In the genomic region with DNA sequence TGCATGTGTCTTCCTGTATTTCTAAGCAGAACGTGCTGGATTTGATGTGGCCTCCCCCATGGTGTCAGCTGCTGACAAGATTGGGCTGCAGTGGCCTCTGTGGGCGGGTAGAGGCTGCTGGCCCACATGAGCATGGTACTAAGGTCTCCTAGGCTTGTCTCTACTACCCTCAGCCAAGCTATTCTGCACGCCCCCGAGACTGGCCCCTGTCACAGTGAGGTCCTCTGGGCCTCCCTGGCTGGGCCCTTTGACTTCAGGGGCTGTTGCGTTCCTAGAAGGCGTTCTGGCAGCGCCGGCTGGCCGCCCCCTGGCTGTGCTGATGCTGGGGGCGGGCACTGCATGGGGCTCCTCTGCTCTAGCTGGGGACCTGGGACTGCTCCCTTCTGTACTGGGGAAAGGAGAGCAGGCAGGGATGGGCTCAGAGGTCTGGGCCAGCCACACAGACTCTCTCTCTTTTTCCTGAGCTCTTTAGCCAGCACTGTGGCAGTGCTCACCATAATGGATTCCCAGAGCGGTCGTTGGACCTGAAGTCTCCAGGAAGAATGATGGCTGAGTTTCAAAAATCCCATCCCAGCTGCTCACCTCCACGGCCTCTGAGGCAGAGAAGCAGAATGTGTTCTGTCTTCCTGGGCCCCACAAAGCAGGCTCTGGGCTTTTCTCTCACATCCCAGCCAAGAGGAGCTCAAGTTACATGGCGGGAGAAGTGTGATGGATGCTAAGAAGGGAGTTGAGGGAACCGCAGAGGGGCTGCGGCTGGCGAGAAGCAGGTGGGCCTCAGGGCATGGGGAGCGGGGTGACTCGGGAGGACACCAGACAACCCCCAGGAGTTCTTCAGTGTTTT, we compare ENCODE assay signal across 16 cellular contexts. TPM values are rescaled to one million over a fixed set of nuclear protein-coding genes. Genes with fewer than 3 reads are reported as not detected.
DNase-seq lines count a peak whose midpoint lies in the region; ATAC-seq and TF ChIP-seq lines count a peak whose summit lies in the region.
"Had no signal": no experiment of that assay in that cellular context is flagged by ENCODE, and none has a peak within 500 bp of the region (broad histone marks: within the 10 kb centered on the region; RNA-seq: fewer than 3 reads in every experiment).

No MANE protein-coding gene starts in this region.

- peak overlapping the region; percentile 74 for H3K27ac Mint-ChIP-seq in activated naive CD8-positive, alpha-beta T cell treated with anti-CD3 and anti-CD28 coated beads, Interleukin-2, amount 10 ng/mL, durations not matched to agents 7 days and 5 days
- H3K27ac Mint-ChIP-seq in nephron progenitor cell = peak overlapping the region; percentile 99

- TF ChIP-seq CTCF in HEK293 (tag by site-specific recombination; IDR thresholded peaks at IDR 0.05) (no peak), nephron progenitor cell (IDR thresholded peaks at IDR 0.05) (no peak)

- H3K27ac ChIP-seq in BLaER1 treated with 17β-estradiol and CSF1 and Interleukin-3, amounts not matched to agents 10 nM and 100 nM = peak overlapping the region in 1 of 11 experiments; percentile 2; a peak in 1 of 22 replicates
- H3K27ac ChIP-seq in HEK293 (ENCODE audit: extremely low read depth, low read depth, low read length) = peak overlapping the region; percentile 41; the same call in 1 of the 2 replicates
- H3K27ac ChIP-seq in effector memory CD4-positive, alpha-beta T cell (ENCODE audit: insufficient read depth, low read length, poor library complexity, severe bottlenecking) = no peak overlapping the region
- H3K27ac ChIP-seq: C4-2B, coronary artery had no signal

- no peaks in the 10 kb centered on the region for H3K9me3 ChIP-seq in BLaER1 treated with 17β-estradiol and CSF1 and Interleukin-3, amounts not matched to agents 10 nM and 100 nM (replicated peaks in 1 of 11)
- no peaks in the 10 kb centered on the region for H3K9me3 ChIP-seq in HEK293 (ENCODE audit: control insufficient read depth, insufficient read depth, low read depth, low read length)
- H3K9me3 ChIP-seq in effector memory CD4-positive, alpha-beta T cell (ENCODE audit: control insufficient read depth, low read length) = no peaks in the 10 kb centered on the region
- H3K9me3 ChIP-seq: HAP-1 had no signal

- CTCF ChIA-PET in HEK293 (lab: Yijun Ruan, JAX) = interaction anchor here (0.6 to 1.0 kb wide), 2 partner anchors 116 to 381 kb away, joined by 3 read pairs; no protein-coding TSS in a partner anchor

- peak overlapping the region in 8 of 11 experiments; percentile 4 to 93 (median 14); a peak in 10 of 22 replicates for H3K4me2 ChIP-seq in BLaER1 treated with 17β-estradiol and CSF1 and Interleukin-3, amounts not matched to agents 10 nM and 100 nM

- peaks cover 11% of the 10 kb centered on the region for H3K36me3 Mint-ChIP-seq in activated naive CD8-positive, alpha-beta T cell treated with anti-CD3 and anti-CD28 coated beads, Interleukin-2, amount 10 ng/mL, durations not matched to agents 7 days and 5 days
- peaks cover 8% of the 10 kb centered on the region for H3K36me3 Mint-ChIP-seq in nephron progenitor cell (ENCODE audit: low read depth)

- H3K4me3 Mint-ChIP-seq in activated naive CD8-positive, alpha-beta T cell treated with anti-CD3 and anti-CD28 coated beads, Interleukin-2, amount 10 ng/mL, durations not matched to agents 7 days and 5 days = no peak overlapping the region
- peak overlapping the region; percentile 65 for H3K4me3 Mint-ChIP-seq in nephron progenitor cell

- H3K4me1 ChIP-seq in BLaER1 treated with 17β-estradiol and CSF1 and Interleukin-3, amounts not matched to agents 10 nM and 100 nM = peaks cover 65 to 100% (median 87%) of the 10 kb centered on the region in 10 experiments
- no peaks in the 10 kb centered on the region; the same call in 1 of the 2 replicates for H3K4me1 ChIP-seq in HEK293 (ENCODE audit: control insufficient read depth, insufficient read depth, low read length)
- H3K4me1 ChIP-seq in effector memory CD4-positive, alpha-beta T cell (ENCODE audit: control insufficient read depth, insufficient read depth, low read length, poor library complexity, severe bottlenecking) = peaks cover 18% of the 10 kb centered on the region

- peaks cover 82 to 100% (median 99%) of the 10 kb centered on the region in 11 experiments; a peak in 21 of 22 replicates for H4K20me1 ChIP-seq in BLaER1 treated with 17β-estradiol and CSF1 and Interleukin-3, amounts not matched to agents 10 nM and 100 nM

- H3K36me3 ChIP-seq in BLaER1 treated with 17β-estradiol and CSF1 and Interleukin-3, amounts not matched to agents 10 nM and 100 nM = peaks cover 57 to 80% (median 72%) of the 10 kb centered on the region in 11 experiments
- H3K36me3 ChIP-seq in HEK293 (ENCODE audit: control insufficient read depth in 2 of 2, insufficient read depth in 1 of 2, low read length in 2 of 2) = peaks cover 0 to 37% of the 10 kb centered on the region in 2 experiments; a peak in 2 of 3 replicates
- H3K36me3 ChIP-seq in effector memory CD4-positive, alpha-beta T cell (ENCODE audit: control insufficient read depth, insufficient read depth, low read length) = peaks cover 28% of the 10 kb centered on the region

- no peaks in the 10 kb centered on the region for H3K9me3 Mint-ChIP-seq in activated naive CD8-positive, alpha-beta T cell treated with anti-CD3 and anti-CD28 coated beads, Interleukin-2, amount 10 ng/mL, durations not matched to agents 7 days and 5 days
- no peaks in the 10 kb centered on the region for H3K9me3 Mint-ChIP-seq in nephron progenitor cell

- POLR2A ChIA-PET in HEK293 (lab: Yijun Ruan, JAX) = interaction anchor here (0.6 kb wide), 1 partner anchor 69 kb away, joined by 4 read pairs; no protein-coding TSS in a partner anchor
- POLR2A ChIA-PET in activated naive CD8-positive, alpha-beta T cell treated with anti-CD3 and anti-CD28 coated beads, Interleukin-2, amount 10 ng/mL, durations not matched to agents 7 days and 5 days (lab: Charles Lee) = interaction anchor here (1.6 kb wide), 1 partner anchor 110 kb away, joined by 4 read pairs; no protein-coding TSS in a partner anchor

- no peaks in the 10 kb centered on the region for H3K27me3 ChIP-seq in BLaER1 treated with 17β-estradiol and CSF1 and Interleukin-3, amounts not matched to agents 10 nM and 100 nM
- no peaks in the 10 kb centered on the region for H3K27me3 ChIP-seq in effector memory CD4-positive, alpha-beta T cell (replicated peaks; ENCODE audit: control insufficient read depth, insufficient read depth, low read length, poor library complexity, severe bottlenecking)

- H3K9ac ChIP-seq in BLaER1 treated with 17β-estradiol and CSF1 and Interleukin-3, amounts not matched to agents 10 nM and 100 nM = 0 out of 22 replicates have a peak overlapping the region, but pooled peaks of 2 of the 11 experiments have one; percentile 17 to 29

- no peak overlapping the region for H3K4me3 ChIP-seq in BLaER1 treated with 17β-estradiol and CSF1 and Interleukin-3, amounts not matched to agents 10 nM and 100 nM
- no peak overlapping the region for H3K4me3 ChIP-seq in HEK293 (ENCODE audit: low read depth, low read length)
- no peak overlapping the region for H3K4me3 ChIP-seq in effector memory CD4-positive, alpha-beta T cell (ENCODE audit: insufficient read depth, low read depth, low read length, poor library complexity, severe bottlenecking)
- H3K4me3 ChIP-seq: coronary artery, HAP-1, lung had no signal

- no peaks in the 10 kb centered on the region for H3K27me3 Mint-ChIP-seq in activated naive CD8-positive, alpha-beta T cell treated with anti-CD3 and anti-CD28 coated beads, Interleukin-2, amount 10 ng/mL, durations not matched to agents 7 days and 5 days
- H3K27me3 Mint-ChIP-seq in nephron progenitor cell (ENCODE audit: low read depth, poor library complexity) = no peaks in the 10 kb centered on the region

- peaks cover 37% of the 10 kb centered on the region for H3K4me1 Mint-ChIP-seq in activated naive CD8-positive, alpha-beta T cell treated with anti-CD3 and anti-CD28 coated beads, Interleukin-2, amount 10 ng/mL, durations not matched to agents 7 days and 5 days
- peaks cover 77% of the 10 kb centered on the region for H3K4me1 Mint-ChIP-seq in nephron progenitor cell

- no peak for DNase-seq in activated naive CD8-positive, alpha-beta T cell treated with anti-CD3 and anti-CD28 coated beads, Interleukin-2, amount 10 ng/mL, durations not matched to agents 7 days and 5 days
- DNase-seq in nephron progenitor cell = peak; percentile 38
- no peak for DNase-seq in NCI-H2196 (lab: John Stamatoyannopoulos, UW; ENCODE audit: unreplicated experiment)
- DNase-seq in stimulated activated CD4-positive, alpha-beta T cell treated with anti-CD3 and anti-CD28 coated beads, Interleukin-4, amount 100 ng/mL, for 1 hour = no peak
- DNase-seq in effector memory CD4-positive, alpha-beta T cell = no peak
- DNase-seq: GF-D8; NCI-H510A treated with DMSO at 0.1 percent for 48 hours; stimulated activated CD4-positive, alpha-beta T cell treated with anti-CD3 and anti-CD28 coated beads, Interleukin-2, amount 100 ng/mL, for 24 hours; stimulated activated naive CD4-positive, alpha-beta T cell treated with Interleukin-2 at 50 U/mL for 16 hours had no signal

- no peak for ATAC-seq in activated naive CD8-positive, alpha-beta T cell treated with anti-CD3 and anti-CD28 coated beads, Interleukin-2, amount 10 ng/mL, durations not matched to agents 7 days and 5 days (ENCODE audit: low read depth)
- no peak for ATAC-seq in GM21619 (IDR thresholded peaks at IDR 0.05; ENCODE audit: unreplicated experiment)

RNA-seq across cellular contexts. Expression of gene TSSK6, which starts 32.3 kb away (rescaled TPM):
- total RNA-seq in activated naive CD8-positive, alpha-beta T cell treated with anti-CD3 and anti-CD28 coated beads, Interleukin-2, amount 10 ng/mL, durations not matched to agents 7 days and 5 days = 1 to 10 TPM; 5.8 to 6.5 TPM

RNA-seq across cellular contexts. Expression of gene NDUFA13, which starts 33.0 kb away (rescaled TPM):
- 100 to 1,000 TPM; 306 to 336 TPM for total RNA-seq in activated naive CD8-positive, alpha-beta T cell treated with anti-CD3 and anti-CD28 coated beads, Interleukin-2, amount 10 ng/mL, durations not matched to agents 7 days and 5 days

RNA-seq across cellular contexts. Expression of gene YJEFN3, which starts 45.7 kb away (rescaled TPM):
- 10 to 100 TPM; 11.7 to 11.9 TPM for total RNA-seq in activated naive CD8-positive, alpha-beta T cell treated with anti-CD3 and anti-CD28 coated beads, Interleukin-2, amount 10 ng/mL, durations not matched to agents 7 days and 5 days

RNA-seq across cellular contexts. Expression of gene CILP2, which starts 55.1 kb away (rescaled TPM):
- under 1 TPM; 0.11 to 0.14 TPM for total RNA-seq in activated naive CD8-positive, alpha-beta T cell treated with anti-CD3 and anti-CD28 coated beads, Interleukin-2, amount 10 ng/mL, durations not matched to agents 7 days and 5 days
